ENCODE assay signal across 18 cellular contexts in the genomic region with DNA sequence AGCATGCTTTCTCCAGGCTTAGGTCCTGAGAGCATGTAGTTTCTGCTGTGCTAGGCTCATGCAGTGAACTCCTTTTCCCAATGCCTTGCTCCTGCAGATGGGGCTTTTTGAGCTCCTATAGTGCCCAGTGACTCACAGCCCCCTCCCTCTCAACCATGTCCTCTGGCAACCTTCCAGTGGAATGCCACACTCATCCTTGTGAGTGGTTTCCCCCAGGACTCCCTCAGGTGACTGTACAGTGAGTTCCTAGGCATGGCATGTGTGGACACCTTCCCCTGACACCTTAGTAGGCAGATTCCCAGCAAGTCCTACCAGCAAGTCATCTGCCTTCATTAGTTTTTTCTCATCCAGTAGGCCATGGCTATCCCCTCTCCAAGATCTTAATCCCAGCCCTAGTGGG.
DNase-seq lines count a peak whose midpoint lies in the region; TF ChIP-seq lines count a peak whose summit lies in the region.
"Had no signal": no experiment of that assay in that cellular context is flagged by ENCODE, and none has a peak within 500 bp of the region (broad histone marks: within the 10 kb centered on the region; RNA-seq: fewer than 3 reads in every experiment).

No MANE protein-coding gene starts in this region.

- no peak overlapping the region for H3K27ac ChIP-seq in HEK293 (ENCODE audit: extremely low read depth, low read depth, low read length)
- no peak overlapping the region for H3K27ac ChIP-seq in OCI-LY7 (ENCODE audit: low read depth, low read length, poor library complexity, severe bottlenecking)
- H3K27ac ChIP-seq: body of pancreas, esophagus squamous epithelium had no signal

- H3K4me1 Mint-ChIP-seq in activated naive CD8-positive, alpha-beta T cell treated with anti-CD3 and anti-CD28 coated beads for 36 hours, result no peaks in the 10 kb centered on the region
- H3K4me1 Mint-ChIP-seq: CD8-positive, alpha-beta memory T cell; stimulated activated naive CD8-positive, alpha-beta T cell treated with anti-CD3 and anti-CD28 coated beads, Interleukin-15, amount 100 ng/mL, for 72 hours had no signal

- no peaks in the 10 kb centered on the region for H3K4me1 ChIP-seq in HEK293 (ENCODE audit: control insufficient read depth, insufficient read depth, low read length)
- no peaks in the 10 kb centered on the region for H3K4me1 ChIP-seq in OCI-LY7 (ENCODE audit: insufficient read depth, low read length, poor library complexity, severe bottlenecking)
- H3K4me1 ChIP-seq: body of pancreas had no signal

- H4K20me1 ChIP-seq in OCI-LY7 (ENCODE audit: insufficient read depth, low read length), result no peaks in the 10 kb centered on the region

- H3K9me2 ChIP-seq in OCI-LY7 (ENCODE audit: insufficient read depth, low read length), result no peaks in the 10 kb centered on the region

- no TSS peak for BruUV-seq in OCI-LY7 (replicated peaks; lab: Mats Ljungman, UMichigan)

- H2AFZ ChIP-seq in OCI-LY7 (ENCODE audit: low read length), result no peak overlapping the region

- intact Hi-C loops in OCI-LY7 (cut with micrococcal nuclease; ENCODE audit: unreplicated experiment), result no loop called here

- H3K36me3 ChIP-seq in HEK293 (ENCODE audit: control insufficient read depth in 2 of 2, insufficient read depth in 1 of 2, low read length in 2 of 2) (no peaks in the 10 kb centered on the region), OCI-LY7 (ENCODE audit: insufficient read depth, low read length) (no peaks in the 10 kb centered on the region)
- H3K36me3 ChIP-seq: esophagus squamous epithelium had no signal

- no peaks in the 10 kb centered on the region for H3K27me3 Mint-ChIP-seq in activated naive CD8-positive, alpha-beta T cell treated with anti-CD3 and anti-CD28 coated beads for 36 hours
- H3K27me3 Mint-ChIP-seq: stimulated activated naive CD8-positive, alpha-beta T cell treated with anti-CD3 and anti-CD28 coated beads, Interleukin-15, amount 100 ng/mL, for 72 hours had no signal

- DNase-seq in ACHN, result peak; percentile 77
- DNase-seq in RPMI7951 (ENCODE audit: low read depth), result peak; percentile 35
- DNase-seq in glomerular visceral epithelial cell (ENCODE audit: extremely low spot score), result peak; percentile 90
- DNase-seq in activated naive CD8-positive, alpha-beta T cell treated with anti-CD3 and anti-CD28 coated beads for 36 hours, result no peak
- no peak for DNase-seq in GDM1 (lab: John Stamatoyannopoulos, UW)
- no peak for DNase-seq in HEK293T (ENCODE audit: extremely low spot score)
- DNase-seq in OCI-LY7 (ENCODE audit: low spot score), result no peak
- DNase-seq: body of pancreas; CD8-positive, alpha-beta memory T cell; dermis blood vessel endothelial cell; esophagus squamous epithelium; Kasumi-1; left cardiac atrium; NCI-H1694; NCI-H526 treated with DMSO at 0.1 percent for 48 hours; stimulated activated CD4-positive, alpha-beta T cell treated with anti-CD3 and anti-CD28 coated beads, Interleukin-12 subunit alpha, Interleukin-12 subunit beta, amount 100 ng/mL, for 4 hours; stimulated activated naive CD8-positive, alpha-beta T cell treated with anti-CD3 and anti-CD28 coated beads, Interleukin-15, amount 100 ng/mL, for 72 hours had no signal

- no peaks in the 10 kb centered on the region for H3K9me3 Mint-ChIP-seq in activated naive CD8-positive, alpha-beta T cell treated with anti-CD3 and anti-CD28 coated beads for 36 hours
- H3K9me3 Mint-ChIP-seq: CD8-positive, alpha-beta memory T cell; stimulated activated naive CD8-positive, alpha-beta T cell treated with anti-CD3 and anti-CD28 coated beads, Interleukin-15, amount 100 ng/mL, for 72 hours had no signal

- in situ Hi-C loops in ACHN (cut with HindIII; ENCODE audit: low pct_ligation_motif_present, low pct_unique_long_range_greater_than_20kb, low sequenced_read_pairs), result no loop called here

- TF ChIP-seq CTCF in HEK293 (tag by site-specific recombination; IDR thresholded peaks at IDR 0.05), result no peak
- no peak for TF ChIP-seq CTCF in OCI-LY7 (conservative IDR thresholded peaks at IDR 0.05; ENCODE audit: low read length)

- no peaks in the 10 kb centered on the region for H3K36me3 Mint-ChIP-seq in activated naive CD8-positive, alpha-beta T cell treated with anti-CD3 and anti-CD28 coated beads for 36 hours
- H3K36me3 Mint-ChIP-seq: CD8-positive, alpha-beta memory T cell had no signal

- H3K4me3 Mint-ChIP-seq in activated naive CD8-positive, alpha-beta T cell treated with anti-CD3 and anti-CD28 coated beads for 36 hours, result no peak overlapping the region
- H3K4me3 Mint-ChIP-seq: CD8-positive, alpha-beta memory T cell; stimulated activated naive CD8-positive, alpha-beta T cell treated with anti-CD3 and anti-CD28 coated beads, Interleukin-15, amount 100 ng/mL, for 72 hours had no signal

- H3K79me2 ChIP-seq in OCI-LY7 (ENCODE audit: insufficient read depth, low read depth, low read length), result no peaks in the 10 kb centered on the region

- POLR2A ChIA-PET in HEK293 (lab: Yijun Ruan, JAX), result no interaction called here
- POLR2A ChIA-PET in HEK293T (lab: Yijun Ruan, JAX), result no interaction called here
- POLR2A ChIA-PET in OCI-LY7 (lab: Charles Lee), result no interaction called here

- no peaks in the 10 kb centered on the region for H3K9me3 ChIP-seq in HEK293 (ENCODE audit: control insufficient read depth, insufficient read depth, low read depth, low read length)
- no peaks in the 10 kb centered on the region for H3K9me3 ChIP-seq in OCI-LY7 (ENCODE audit: low read length)
- H3K9me3 ChIP-seq: body of pancreas, esophagus squamous epithelium had no signal

- no peak overlapping the region for H3K4me2 ChIP-seq in OCI-LY7 (ENCODE audit: low read length)

- CTCF ChIA-PET in HEK293 (lab: Yijun Ruan, JAX) (interaction anchor here (0.5 to 0.7 kb wide), 2 partner anchors 81 to 100 kb away, joined by 3 read pairs; no protein-coding TSS in a partner anchor), HEK293T (lab: Yijun Ruan, JAX) (no interaction called here), OCI-LY7 (lab: Charles Lee; ENCODE audit: unreplicated experiment) (no interaction called here)

- no peak overlapping the region for H3K4me3 ChIP-seq in HEK293 (ENCODE audit: low read depth, low read length)
- H3K4me3 ChIP-seq in OCI-LY7 (ENCODE audit: low read depth, low read length, poor library complexity, severe bottlenecking), result no peak overlapping the region
- H3K4me3 ChIP-seq: body of pancreas, esophagus squamous epithelium had no signal

- no peak overlapping the region for H3K27ac Mint-ChIP-seq in activated naive CD8-positive, alpha-beta T cell treated with anti-CD3 and anti-CD28 coated beads for 36 hours

TF ChIP-seq in HEK293, 187 proteins besides CTCF, POLR2A, EP300 and RAD21 (continues in another document):
- TF ChIP-seq, protein P1, sequence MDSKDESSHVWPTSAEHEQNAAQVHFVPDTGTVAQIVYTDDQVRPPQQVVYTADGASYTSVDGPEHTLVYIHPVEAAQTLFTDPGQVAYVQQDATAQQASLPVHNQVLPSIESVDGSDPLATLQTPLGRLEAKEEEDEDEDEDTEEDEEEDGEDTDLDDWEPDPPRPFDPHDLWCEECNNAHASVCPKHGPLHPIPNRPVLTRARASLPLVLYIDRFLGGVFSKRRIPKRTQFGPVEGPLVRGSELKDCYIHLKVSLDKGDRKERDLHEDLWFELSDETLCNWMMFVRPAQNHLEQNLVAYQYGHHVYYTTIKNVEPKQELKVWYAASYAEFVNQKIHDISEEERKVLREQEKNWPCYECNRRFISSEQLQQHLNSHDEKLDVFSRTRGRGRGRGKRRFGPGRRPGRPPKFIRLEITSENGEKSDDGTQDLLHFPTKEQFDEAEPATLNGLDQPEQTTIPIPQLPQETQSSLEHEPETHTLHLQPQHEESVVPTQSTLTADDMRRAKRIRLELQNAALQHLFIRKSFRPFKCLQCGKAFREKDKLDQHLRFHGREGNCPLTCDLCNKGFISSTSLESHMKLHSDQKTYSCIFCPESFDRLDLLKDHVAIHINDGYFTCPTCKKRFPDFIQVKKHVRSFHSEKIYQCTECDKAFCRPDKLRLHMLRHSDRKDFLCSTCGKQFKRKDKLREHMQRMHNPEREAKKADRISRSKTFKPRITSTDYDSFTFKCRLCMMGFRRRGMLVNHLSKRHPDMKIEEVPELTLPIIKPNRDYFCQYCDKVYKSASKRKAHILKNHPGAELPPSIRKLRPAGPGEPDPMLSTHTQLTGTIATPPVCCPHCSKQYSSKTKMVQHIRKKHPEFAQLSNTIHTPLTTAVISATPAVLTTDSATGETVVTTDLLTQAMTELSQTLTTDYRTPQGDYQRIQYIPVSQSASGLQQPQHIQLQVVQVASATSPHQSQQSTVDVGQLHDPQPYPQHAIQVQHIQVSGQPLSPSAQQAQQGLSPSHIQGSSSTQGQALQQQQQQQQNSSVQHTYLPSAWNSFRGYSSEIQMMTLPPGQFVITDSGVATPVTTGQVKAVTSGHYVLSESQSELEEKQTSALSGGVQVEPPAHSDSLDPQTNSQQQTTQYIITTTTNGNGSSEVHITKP (tag by site-specific recombination; IDR thresholded peaks at IDR 0.05), result peak; percentile 63; the same call in 1 of the 2 replicates
- peak; percentile 64 for TF ChIP-seq ZIC2 (tag by site-specific recombination; IDR thresholded peaks at IDR 0.05)

TF ChIP-seq in HEK293T, 16 proteins besides CTCF, POLR2A, EP300 and RAD21:
- no peak for TF ChIP-seq SP1 (IDR thresholded peaks at IDR 0.05)

Comparison
In these comparisons a context has a peak if more than half of its experiments do, and no peak if none do; other contexts are left out.
1. DNase-seq: peak in ACHN (single experiment), RPMI7951 (single experiment) and glomerular visceral epithelial cell (single experiment); none in activated naive CD8-positive, alpha-beta T cell treated with anti-CD3 and anti-CD28 coated beads for 36 hours (single experiment), GDM1 (single experiment), HEK293T (single experiment) and OCI-LY7 (single experiment).